In the genomic region with DNA sequence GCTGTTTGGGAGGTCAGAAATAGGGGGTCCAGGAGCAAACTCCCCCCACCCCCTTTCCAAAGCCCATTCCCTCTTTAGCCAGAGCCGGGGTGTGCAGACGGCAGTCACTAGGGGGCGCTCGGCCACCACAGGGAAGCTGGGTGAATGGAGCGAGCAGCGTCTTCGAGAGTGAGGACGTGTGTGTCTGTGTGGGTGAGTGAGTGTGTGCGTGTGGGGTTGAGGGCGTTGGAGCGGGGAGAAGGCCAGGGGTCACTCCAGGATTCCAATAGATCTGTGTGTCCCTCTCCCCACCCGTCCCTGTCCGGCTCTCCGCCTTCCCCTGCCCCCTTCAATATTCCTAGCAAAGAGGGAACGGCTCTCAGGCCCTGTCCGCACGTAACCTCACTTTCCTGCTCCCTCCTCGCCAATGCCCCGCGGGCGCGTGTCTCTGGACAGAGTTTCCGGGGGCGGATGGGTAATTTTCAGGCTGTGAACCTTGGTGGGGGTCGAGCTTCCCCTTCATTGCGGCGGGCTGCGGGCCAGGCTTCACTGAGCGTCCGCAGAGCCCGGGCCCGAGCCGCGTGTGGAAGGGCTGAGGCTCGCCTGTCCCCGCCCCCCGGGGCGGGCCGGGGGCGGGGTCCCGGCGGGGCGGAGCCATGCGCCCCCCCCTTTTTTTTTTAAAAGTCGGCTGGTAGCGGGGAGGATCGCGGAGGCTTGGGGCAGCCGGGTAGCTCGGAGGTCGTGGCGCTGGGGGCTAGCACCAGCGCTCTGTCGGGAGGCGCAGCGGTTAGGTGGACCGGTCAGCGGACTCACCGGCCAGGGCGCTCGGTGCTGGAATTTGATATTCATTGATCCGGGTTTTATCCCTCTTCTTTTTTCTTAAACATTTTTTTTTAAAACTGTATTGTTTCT, we compare ENCODE assay signal across 1 cellular context.
TF ChIP-seq lines count a peak whose summit lies in the region.

VEGFA (plus strand) TSS at position 686 of the 891 bp plus-strand sequence.

TF ChIP-seq in K562, 482 proteins besides CTCF, POLR2A, EP300 and RAD21 (continued from another document and continues in another):
- TF ChIP-seq, protein P1, sequence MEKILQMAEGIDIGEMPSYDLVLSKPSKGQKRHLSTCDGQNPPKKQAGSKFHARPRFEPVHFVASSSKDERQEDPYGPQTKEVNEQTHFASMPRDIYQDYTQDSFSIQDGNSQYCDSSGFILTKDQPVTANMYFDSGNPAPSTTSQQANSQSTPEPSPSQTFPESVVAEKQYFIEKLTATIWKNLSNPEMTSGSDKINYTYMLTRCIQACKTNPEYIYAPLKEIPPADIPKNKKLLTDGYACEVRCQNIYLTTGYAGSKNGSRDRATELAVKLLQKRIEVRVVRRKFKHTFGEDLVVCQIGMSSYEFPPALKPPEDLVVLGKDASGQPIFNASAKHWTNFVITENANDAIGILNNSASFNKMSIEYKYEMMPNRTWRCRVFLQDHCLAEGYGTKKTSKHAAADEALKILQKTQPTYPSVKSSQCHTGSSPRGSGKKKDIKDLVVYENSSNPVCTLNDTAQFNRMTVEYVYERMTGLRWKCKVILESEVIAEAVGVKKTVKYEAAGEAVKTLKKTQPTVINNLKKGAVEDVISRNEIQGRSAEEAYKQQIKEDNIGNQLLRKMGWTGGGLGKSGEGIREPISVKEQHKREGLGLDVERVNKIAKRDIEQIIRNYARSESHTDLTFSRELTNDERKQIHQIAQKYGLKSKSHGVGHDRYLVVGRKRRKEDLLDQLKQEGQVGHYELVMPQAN (IDR thresholded peaks at IDR 0.05; ENCODE audit: borderline replicate concordance): peak; percentile 63
- TF ChIP-seq EWSR1 (IDR thresholded peaks at IDR 0.05; ENCODE audit: borderline replicate concordance, low read depth, partially characterized antibody) (no peak), DNMT1 (IDR thresholded peaks at IDR 0.05) (no peak), PHB2 (IDR thresholded peaks at IDR 0.05; ENCODE audit: low read depth) (no peak), STAT5B (CRISPR knock-in tag; IDR thresholded peaks at IDR 0.05) (no peak), ZNF263 (CRISPR knock-in tag; IDR thresholded peaks at IDR 0.05; ENCODE audit: borderline replicate concordance) (peak; percentile 81), MEF2D (tag; conservative IDR thresholded peaks at IDR 0.05; ENCODE audit: low read depth) (no peak; the same call in 1 of the 2 replicates), GATA2 (CRISPR knock-in tag; IDR thresholded peaks at IDR 0.05) (no peak), BDP1 (IDR thresholded peaks at IDR 0.05; ENCODE audit: insufficient read depth, insufficient read length) (no peak), ZSCAN32 (CRISPR knock-in tag; IDR thresholded peaks at IDR 0.05) (peak; percentile 58; the same call in 1 of the 2 replicates), KDM1A (IDR thresholded peaks at IDR 0.05) (no peak), ZNF75A (CRISPR knock-in tag; IDR thresholded peaks at IDR 0.05) (no peak), SP2 (IDR thresholded peaks at IDR 0.05; ENCODE audit: extremely low read depth, low read depth, low read length, poor library complexity, severe bottlenecking) (no peak), ATF3 (IDR thresholded peaks at IDR 0.05) (no peak; the same call in 1 of the 2 replicates), ATF3 (CRISPR knock-in tag; conservative IDR thresholded peaks at IDR 0.05) (0 out of 2 replicates have a peak, but pooled peaks have one; percentile 5), ARNT (IDR thresholded peaks at IDR 0.05) (peak; percentile 56 to 76; a peak in 2 of 4 replicates), HMG20B (CRISPR knock-in tag; IDR thresholded peaks at IDR 0.05) (no peak; the same call in 1 of the 2 replicates), ZNF395 (CRISPR knock-in tag; IDR thresholded peaks at IDR 0.05) (peak; percentile 80), PPARD (CRISPR knock-in tag; IDR thresholded peaks at IDR 0.05) (no peak), TEAD4 (IDR thresholded peaks at IDR 0.05; ENCODE audit: low read length) (peak; percentile 15; the same call in 1 of the 2 replicates), TEAD4 (CRISPR knock-in tag; IDR thresholded peaks at IDR 0.05; ENCODE audit: borderline replicate concordance) (no peak), HDGF (IDR thresholded peaks at IDR 0.05) (no peak), MYC (IDR thresholded peaks at IDR 0.05; ENCODE audit: low read depth, low read length) (peak; percentile 86), MYC (CRISPR knock-in tag; IDR thresholded peaks at IDR 0.05; ENCODE audit: borderline replicate concordance, low read depth) (no peak), XRCC3 (IDR thresholded peaks at IDR 0.05) (no peak), HIVEP1 (CRISPR knock-in tag; IDR thresholded peaks at IDR 0.05) (0 out of 2 replicates have a peak, but pooled peaks have one; percentile 51), TBP (optimal IDR thresholded peaks at IDR 0.05; ENCODE audit: low read depth, low read length) (peak; percentile 69), NFIX (CRISPR knock-in tag; IDR thresholded peaks at IDR 0.05; ENCODE audit: low read depth) (no peak), HOXB6 (CRISPR knock-in tag; IDR thresholded peaks at IDR 0.05; ENCODE audit: borderline replicate concordance) (no peak), SRSF3 (IDR thresholded peaks at IDR 0.05; ENCODE audit: insufficient read depth, low read length) (no peak), FOXJ3 (CRISPR knock-in tag; IDR thresholded peaks at IDR 0.05) (no peak), RAD51 (IDR thresholded peaks at IDR 0.05; ENCODE audit: borderline replicate concordance, low read depth) (no peak), CREB3 (tag; conservative IDR thresholded peaks at IDR 0.05; ENCODE audit: low read depth) (no peak), SMARCB1 (IDR thresholded peaks at IDR 0.05; ENCODE audit: insufficient read length, low read depth) (peak; percentile 54)
- TF ChIP-seq, protein P2, sequence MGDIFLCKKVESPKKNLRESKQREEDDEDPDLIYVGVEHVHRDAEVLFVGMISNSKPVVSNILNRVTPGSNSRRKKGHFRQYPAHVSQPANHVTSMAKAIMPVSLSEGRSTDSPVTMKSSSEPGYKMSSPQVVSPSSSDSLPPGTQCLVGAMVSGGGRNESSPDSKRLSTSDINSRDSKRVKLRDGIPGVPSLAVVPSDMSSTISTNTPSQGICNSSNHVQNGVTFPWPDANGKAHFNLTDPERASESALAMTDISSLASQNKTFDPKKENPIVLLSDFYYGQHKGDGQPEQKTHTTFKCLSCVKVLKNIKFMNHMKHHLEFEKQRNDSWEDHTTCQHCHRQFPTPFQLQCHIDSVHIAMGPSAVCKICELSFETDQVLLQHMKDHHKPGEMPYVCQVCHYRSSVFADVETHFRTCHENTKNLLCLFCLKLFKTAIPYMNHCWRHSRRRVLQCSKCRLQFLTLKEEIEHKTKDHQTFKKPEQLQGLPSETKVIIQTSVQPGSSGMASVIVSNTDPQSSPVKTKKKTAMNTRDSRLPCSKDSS (IDR thresholded peaks at IDR 0.05; ENCODE audit: low read depth, partially characterized antibody): no peak
- TF ChIP-seq, protein P3, sequence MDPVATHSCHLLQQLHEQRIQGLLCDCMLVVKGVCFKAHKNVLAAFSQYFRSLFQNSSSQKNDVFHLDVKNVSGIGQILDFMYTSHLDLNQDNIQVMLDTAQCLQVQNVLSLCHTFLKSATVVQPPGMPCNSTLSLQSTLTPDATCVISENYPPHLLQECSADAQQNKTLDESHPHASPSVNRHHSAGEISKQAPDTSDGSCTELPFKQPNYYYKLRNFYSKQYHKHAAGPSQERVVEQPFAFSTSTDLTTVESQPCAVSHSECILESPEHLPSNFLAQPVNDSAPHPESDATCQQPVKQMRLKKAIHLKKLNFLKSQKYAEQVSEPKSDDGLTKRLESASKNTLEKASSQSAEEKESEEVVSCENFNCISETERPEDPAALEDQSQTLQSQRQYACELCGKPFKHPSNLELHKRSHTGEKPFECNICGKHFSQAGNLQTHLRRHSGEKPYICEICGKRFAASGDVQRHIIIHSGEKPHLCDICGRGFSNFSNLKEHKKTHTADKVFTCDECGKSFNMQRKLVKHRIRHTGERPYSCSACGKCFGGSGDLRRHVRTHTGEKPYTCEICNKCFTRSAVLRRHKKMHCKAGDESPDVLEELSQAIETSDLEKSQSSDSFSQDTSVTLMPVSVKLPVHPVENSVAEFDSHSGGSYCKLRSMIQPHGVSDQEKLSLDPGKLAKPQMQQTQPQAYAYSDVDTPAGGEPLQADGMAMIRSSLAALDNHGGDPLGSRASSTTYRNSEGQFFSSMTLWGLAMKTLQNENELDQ (CRISPR knock-in tag; IDR thresholded peaks at IDR 0.05; ENCODE audit: borderline replicate concordance): no peak
- TF ChIP-seq, protein P4, sequence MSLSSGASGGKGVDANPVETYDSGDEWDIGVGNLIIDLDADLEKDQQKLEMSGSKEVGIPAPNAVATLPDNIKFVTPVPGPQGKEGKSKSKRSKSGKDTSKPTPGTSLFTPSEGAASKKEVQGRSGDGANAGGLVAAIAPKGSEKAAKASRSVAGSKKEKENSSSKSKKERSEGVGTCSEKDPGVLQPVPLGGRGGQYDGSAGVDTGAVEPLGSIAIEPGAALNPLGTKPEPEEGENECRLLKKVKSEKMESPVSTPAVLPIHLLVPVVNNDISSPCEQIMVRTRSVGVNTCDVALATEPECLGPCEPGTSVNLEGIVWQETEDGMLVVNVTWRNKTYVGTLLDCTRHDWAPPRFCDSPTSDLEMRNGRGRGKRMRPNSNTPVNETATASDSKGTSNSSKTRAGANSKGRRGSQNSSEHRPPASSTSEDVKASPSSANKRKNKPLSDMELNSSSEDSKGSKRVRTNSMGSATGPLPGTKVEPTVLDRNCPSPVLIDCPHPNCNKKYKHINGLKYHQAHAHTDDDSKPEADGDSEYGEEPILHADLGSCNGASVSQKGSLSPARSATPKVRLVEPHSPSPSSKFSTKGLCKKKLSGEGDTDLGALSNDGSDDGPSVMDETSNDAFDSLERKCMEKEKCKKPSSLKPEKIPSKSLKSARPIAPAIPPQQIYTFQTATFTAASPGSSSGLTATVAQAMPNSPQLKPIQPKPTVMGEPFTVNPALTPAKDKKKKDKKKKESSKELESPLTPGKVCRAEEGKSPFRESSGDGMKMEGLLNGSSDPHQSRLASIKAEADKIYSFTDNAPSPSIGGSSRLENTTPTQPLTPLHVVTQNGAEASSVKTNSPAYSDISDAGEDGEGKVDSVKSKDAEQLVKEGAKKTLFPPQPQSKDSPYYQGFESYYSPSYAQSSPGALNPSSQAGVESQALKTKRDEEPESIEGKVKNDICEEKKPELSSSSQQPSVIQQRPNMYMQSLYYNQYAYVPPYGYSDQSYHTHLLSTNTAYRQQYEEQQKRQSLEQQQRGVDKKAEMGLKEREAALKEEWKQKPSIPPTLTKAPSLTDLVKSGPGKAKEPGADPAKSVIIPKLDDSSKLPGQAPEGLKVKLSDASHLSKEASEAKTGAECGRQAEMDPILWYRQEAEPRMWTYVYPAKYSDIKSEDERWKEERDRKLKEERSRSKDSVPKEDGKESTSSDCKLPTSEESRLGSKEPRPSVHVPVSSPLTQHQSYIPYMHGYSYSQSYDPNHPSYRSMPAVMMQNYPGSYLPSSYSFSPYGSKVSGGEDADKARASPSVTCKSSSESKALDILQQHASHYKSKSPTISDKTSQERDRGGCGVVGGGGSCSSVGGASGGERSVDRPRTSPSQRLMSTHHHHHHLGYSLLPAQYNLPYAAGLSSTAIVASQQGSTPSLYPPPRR (CRISPR knock-in tag; IDR thresholded peaks at IDR 0.05; ENCODE audit: borderline replicate concordance): no peak
- TF ChIP-seq, protein P5, sequence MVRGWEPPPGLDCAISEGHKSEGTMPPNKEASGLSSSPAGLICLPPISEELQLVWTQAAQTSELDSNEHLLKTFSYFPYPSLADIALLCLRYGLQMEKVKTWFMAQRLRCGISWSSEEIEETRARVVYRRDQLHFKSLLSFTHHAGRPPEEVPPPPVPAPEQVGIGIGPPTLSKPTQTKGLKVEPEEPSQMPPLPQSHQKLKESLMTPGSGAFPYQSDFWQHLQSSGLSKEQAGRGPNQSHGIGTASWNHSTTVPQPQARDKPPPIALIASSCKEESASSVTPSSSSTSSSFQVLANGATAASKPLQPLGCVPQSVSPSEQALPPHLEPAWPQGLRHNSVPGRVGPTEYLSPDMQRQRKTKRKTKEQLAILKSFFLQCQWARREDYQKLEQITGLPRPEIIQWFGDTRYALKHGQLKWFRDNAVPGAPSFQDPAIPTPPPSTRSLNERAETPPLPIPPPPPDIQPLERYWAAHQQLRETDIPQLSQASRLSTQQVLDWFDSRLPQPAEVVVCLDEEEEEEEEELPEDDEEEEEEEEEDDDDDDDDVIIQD (CRISPR knock-in tag; IDR thresholded peaks at IDR 0.05): 0 out of 2 replicates have a peak, but pooled peaks have one; percentile 37
- TF ChIP-seq, protein P6, sequence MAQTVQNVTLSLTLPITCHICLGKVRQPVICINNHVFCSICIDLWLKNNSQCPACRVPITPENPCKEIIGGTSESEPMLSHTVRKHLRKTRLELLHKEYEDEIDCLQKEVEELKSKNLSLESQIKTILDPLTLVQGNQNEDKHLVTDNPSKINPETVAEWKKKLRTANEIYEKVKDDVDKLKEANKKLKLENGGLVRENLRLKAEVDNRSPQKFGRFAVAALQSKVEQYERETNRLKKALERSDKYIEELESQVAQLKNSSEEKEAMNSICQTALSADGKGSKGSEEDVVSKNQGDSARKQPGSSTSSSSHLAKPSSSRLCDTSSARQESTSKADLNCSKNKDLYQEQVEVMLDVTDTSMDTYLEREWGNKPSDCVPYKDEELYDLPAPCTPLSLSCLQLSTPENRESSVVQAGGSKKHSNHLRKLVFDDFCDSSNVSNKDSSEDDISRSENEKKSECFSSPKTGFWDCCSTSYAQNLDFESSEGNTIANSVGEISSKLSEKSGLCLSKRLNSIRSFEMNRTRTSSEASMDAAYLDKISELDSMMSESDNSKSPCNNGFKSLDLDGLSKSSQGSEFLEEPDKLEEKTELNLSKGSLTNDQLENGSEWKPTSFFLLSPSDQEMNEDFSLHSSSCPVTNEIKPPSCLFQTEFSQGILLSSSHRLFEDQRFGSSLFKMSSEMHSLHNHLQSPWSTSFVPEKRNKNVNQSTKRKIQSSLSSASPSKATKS (CRISPR knock-in tag; IDR thresholded peaks at IDR 0.05): no peak; the same call in 1 of the 2 replicates
